Comparison of ENCODE assay signal across 8 cellular contexts in genomic region chr2:113136828-113137775, GRCh38. TPM values are rescaled to one million over a fixed set of nuclear protein-coding genes. Genes with fewer than 3 reads are reported as not detected.
DNase-seq lines count a peak whose midpoint lies in the region; ATAC-seq and TF ChIP-seq lines count a peak whose summit lies in the region.

No MANE protein-coding gene starts in this region.

- no peaks in the 10 kb centered on the region for H3K9me3 Mint-ChIP-seq in activated T-helper 17 cell treated with anti-CD3 and anti-CD28 coated beads, Interleukin-2, amount 50 U/mL, for 72 hours

- DNase-seq in ACHN (peak; percentile 55), ELR (ENCODE audit: low read depth) (peak; percentile 61), NCI-H2196 (lab: John Stamatoyannopoulos, UW; ENCODE audit: unreplicated experiment) (peak; percentile 60), glomerular visceral epithelial cell (ENCODE audit: extremely low spot score) (peak; percentile 53), retina (peak; percentile 67), cerebellar nuclear complex (lab: John Stamatoyannopoulos, UW) (no peak), sigmoid colon (no peak)

- TF ChIP-seq POLR2A in sigmoid colon (IDR thresholded peaks at IDR 0.05), result no peak

- H3K27ac ChIP-seq in sigmoid colon, result no peak overlapping the region

- TF ChIP-seq EP300 in sigmoid colon (IDR thresholded peaks at IDR 0.05), result no peak

- no peaks in the 10 kb centered on the region for H3K4me1 ChIP-seq in sigmoid colon

- H3K9me3 ChIP-seq in sigmoid colon, result no peaks in the 10 kb centered on the region

- H3K27ac Mint-ChIP-seq in activated T-helper 17 cell treated with anti-CD3 and anti-CD28 coated beads, Interleukin-2, amount 50 U/mL, for 72 hours, result peak overlapping the region; percentile 4

- H3K36me3 ChIP-seq in sigmoid colon, result no peaks in the 10 kb centered on the region

- H3K36me3 Mint-ChIP-seq in activated T-helper 17 cell treated with anti-CD3 and anti-CD28 coated beads, Interleukin-2, amount 50 U/mL, for 72 hours (ENCODE audit: low read depth), result peaks cover 9% of the 10 kb centered on the region

- intact Hi-C loops in sigmoid colon (cut with DNase I), result no loop called here

- peaks cover 18% of the 10 kb centered on the region for H3K4me1 Mint-ChIP-seq in activated T-helper 17 cell treated with anti-CD3 and anti-CD28 coated beads, Interleukin-2, amount 50 U/mL, for 72 hours

- no peaks in the 10 kb centered on the region for H3K27me3 Mint-ChIP-seq in activated T-helper 17 cell treated with anti-CD3 and anti-CD28 coated beads, Interleukin-2, amount 50 U/mL, for 72 hours

- no peak for TF ChIP-seq CTCF in sigmoid colon (IDR thresholded peaks at IDR 0.05)

- no peaks in the 10 kb centered on the region for H3K27me3 ChIP-seq in sigmoid colon

- in situ Hi-C loops in ACHN (cut with HindIII; ENCODE audit: low pct_ligation_motif_present, low pct_unique_long_range_greater_than_20kb, low sequenced_read_pairs), result loop anchor here (25.0 kb wide), 1 partner anchor 225 kb away; no protein-coding TSS in a partner anchor

- peak; percentile 28 for ATAC-seq in activated T-helper 17 cell treated with anti-CD3 and anti-CD28 coated beads, Interleukin-2, amount 50 U/mL, for 72 hours (replicated peaks)

- no peak overlapping the region for H3K4me3 ChIP-seq in sigmoid colon

- 47 to 48% methylated on average over 8 of the region's 8 CpGs for WGBS in sigmoid colon, 2 donors

- no peak overlapping the region for H3K4me3 Mint-ChIP-seq in activated T-helper 17 cell treated with anti-CD3 and anti-CD28 coated beads, Interleukin-2, amount 50 U/mL, for 72 hours

RNA-seq across cellular contexts. Expression of gene IL1RN, which starts 9.7 kb away (rescaled TPM):
- total RNA-seq in activated T-helper 17 cell treated with anti-CD3 and anti-CD28 coated beads, Interleukin-2, amount 50 U/mL, for 72 hours, result 10 to 100 TPM; 12.8 to 32.8 TPM
- 1 to 10 TPM in 1 of 4 donors, under 1 TPM in 1, not detected in 2; 0.55 to 1.6 TPM for total RNA-seq in sigmoid colon
- polyA plus RNA-seq in sigmoid colon, result 10 to 100 TPM in 2 of 3 donors, 1 to 10 TPM in 1; 6.6 to 19.9 (median 11.1) TPM

RNA-seq across cellular contexts. Expression of gene PSD4, which starts 36.7 kb away (rescaled TPM):
- total RNA-seq in activated T-helper 17 cell treated with anti-CD3 and anti-CD28 coated beads, Interleukin-2, amount 50 U/mL, for 72 hours, result 100 to 1,000 TPM; 300 to 503 TPM
- 1 to 10 TPM; 1.4 to 6.6 (median 2.0) TPM for total RNA-seq in sigmoid colon
- 10 to 100 TPM; 15.0 to 51.6 (median 22.9) TPM for polyA plus RNA-seq in sigmoid colon

Comparison
In these comparisons a context has a peak if more than half of its experiments do, and no peak if none do; other contexts are left out.
1. DNase-seq: peak in ACHN (single experiment), ELR (single experiment), NCI-H2196 (single experiment), glomerular visceral epithelial cell (single experiment) and retina (single experiment); none in cerebellar nuclear complex (0 of 2) and sigmoid colon (single experiment).
2. RNA of gene IL1RN, which starts 9.7 kb away (total RNA-seq): 12.8 to 32.8 TPM in activated T-helper 17 cell treated with anti-CD3 and anti-CD28 coated beads, Interleukin-2, amount 50 U/mL, for 72 hours; 0.55 to 1.6 TPM in sigmoid colon; every median in the first group is over 4 times any median in the second.
3. RNA of gene PSD4, which starts 36.7 kb away (total RNA-seq): 300 to 503 TPM in activated T-helper 17 cell treated with anti-CD3 and anti-CD28 coated beads, Interleukin-2, amount 50 U/mL, for 72 hours; 1.4 to 6.6 TPM in sigmoid colon; every median in the first group is over 10 times any median in the second.